In the genomic region with DNA sequence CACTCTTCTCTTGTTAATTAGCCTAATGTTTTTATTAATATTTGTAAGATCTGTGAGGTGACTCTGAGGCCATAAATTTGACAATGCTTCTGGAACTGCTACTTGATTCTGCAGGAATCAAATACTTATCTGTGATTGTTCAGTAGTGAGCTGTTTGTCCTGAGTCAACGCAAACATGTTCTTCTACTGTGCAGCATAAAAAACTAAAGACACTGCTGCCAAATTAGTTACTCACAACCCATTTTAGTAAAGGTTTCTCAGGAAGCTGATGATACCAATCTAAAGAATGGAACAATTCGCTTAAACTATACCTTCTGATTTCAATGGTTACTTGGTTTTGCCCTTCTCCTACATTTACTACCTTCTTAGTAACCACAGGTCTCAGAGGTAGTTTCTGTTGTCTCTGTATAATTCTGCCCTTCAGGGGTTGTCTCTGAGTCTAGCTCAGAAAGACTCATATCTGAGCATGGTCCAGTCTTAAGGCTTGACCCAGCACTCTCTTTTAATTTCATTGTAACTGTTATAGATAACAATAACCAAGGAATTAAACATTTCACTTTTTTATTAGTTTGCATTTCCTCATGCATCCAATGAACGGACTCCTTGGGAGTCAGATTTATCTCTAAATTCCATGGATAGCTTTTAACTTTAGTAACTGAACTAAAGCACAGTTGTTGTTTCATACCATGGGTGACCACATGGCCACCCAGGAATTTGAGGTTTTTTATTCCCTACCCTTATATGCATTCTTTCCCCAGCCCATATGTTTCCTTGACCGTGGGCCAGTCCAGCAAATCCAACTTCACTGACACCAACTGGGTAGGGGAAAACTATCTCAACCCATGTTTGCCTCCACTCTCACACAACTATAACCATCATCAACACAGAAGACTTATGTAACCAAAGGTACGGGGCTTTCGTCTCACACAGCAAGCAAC, we compare ENCODE assay signal across 14 cellular contexts.
"Had no signal": no experiment of that assay in that cellular context is flagged by ENCODE, and none has a peak within 500 bp of the region (broad histone marks: within the 10 kb centered on the region; RNA-seq: fewer than 3 reads in every experiment).

No MANE protein-coding gene starts in this region.

- DNase-seq: activated CD4-positive, alpha-beta T cell treated with anti-CD3 and anti-CD28 coated beads, Interleukin-2, amount 50 U/mL, for 4 hours; activated CD4-positive, CD25-positive, alpha-beta regulatory T cell treated with anti-CD3 and anti-CD28 coated beads, Interleukin-2, amount 50 U/mL, for 72 hours; activated naive CD4-positive, alpha-beta T cell treated with anti-CD3 and anti-CD28 coated beads, Interleukin-2, amount 50 U/mL, for 16 hours; activated T-cell treated with anti-CD3 and anti-CD28 coated beads, Interleukin-2, amount 50 U/mL, for 1 hour; amniotic stem cell; esophagus squamous epithelium; heart left ventricle; left ventricle myocardium inferior; stimulated activated CD4-positive, alpha-beta T cell treated with anti-CD3 and anti-CD28 coated beads, Interleukin-15, amount 100 ng/mL, for 24 hours; stimulated activated CD4-positive, alpha-beta T cell treated with anti-CD3 and anti-CD28 coated beads, Interleukin-4, amount 100 ng/mL, for 24 hours; upper lobe of left lung had no signal

- ATAC-seq: heart left ventricle had no signal

- H3K27me3 ChIP-seq: breast epithelium, esophagus squamous epithelium, heart left ventricle, upper lobe of left lung had no signal

- H3K27me3 Mint-ChIP-seq: memory B cell; stimulated activated naive CD8-positive, alpha-beta T cell treated with anti-CD3 and anti-CD28 coated beads, Interleukin-15, Interleukin-2, amounts not matched to agents 100 ng/mL and 50 ng/mL, for 24 hours had no signal

- H3K4me1 Mint-ChIP-seq: memory B cell had no signal

- H3K9me3 Mint-ChIP-seq: stimulated activated naive CD8-positive, alpha-beta T cell treated with anti-CD3 and anti-CD28 coated beads, Interleukin-15, Interleukin-2, amounts not matched to agents 100 ng/mL and 50 ng/mL, for 24 hours had no signal

- H3K4me3 ChIP-seq: breast epithelium, esophagus squamous epithelium, heart left ventricle, left ventricle myocardium inferior, upper lobe of left lung had no signal

- H3K9me3 ChIP-seq: breast epithelium, esophagus squamous epithelium, heart left ventricle, left ventricle myocardium inferior, upper lobe of left lung had no signal

- H3K4me1 ChIP-seq: breast epithelium, esophagus squamous epithelium, heart left ventricle, left ventricle myocardium inferior, upper lobe of left lung had no signal

- H3K27ac ChIP-seq: breast epithelium, esophagus squamous epithelium, heart left ventricle, left ventricle myocardium inferior, upper lobe of left lung had no signal

- H3K36me3 Mint-ChIP-seq: memory B cell had no signal

- H3K36me3 ChIP-seq: breast epithelium, esophagus squamous epithelium, heart left ventricle, left ventricle myocardium inferior, upper lobe of left lung had no signal

- H3K27ac Mint-ChIP-seq: memory B cell; stimulated activated naive CD8-positive, alpha-beta T cell treated with anti-CD3 and anti-CD28 coated beads, Interleukin-15, Interleukin-2, amounts not matched to agents 100 ng/mL and 50 ng/mL, for 24 hours had no signal

- H3K4me3 Mint-ChIP-seq: memory B cell; stimulated activated naive CD8-positive, alpha-beta T cell treated with anti-CD3 and anti-CD28 coated beads, Interleukin-15, Interleukin-2, amounts not matched to agents 100 ng/mL and 50 ng/mL, for 24 hours had no signal
